Comparison of ENCODE assay signal across 25 cellular contexts in genomic region chr6:160917581-160917980, GRCh38.
"Had no signal": no experiment of that assay in that cellular context is flagged by ENCODE, and none has a peak within 500 bp of the region (broad histone marks: within the 10 kb centered on the region; RNA-seq: fewer than 3 reads in every experiment).

No MANE protein-coding gene starts in this region.

- H3K9me3 Mint-ChIP-seq: activated T-cell treated with anti-CD3 and anti-CD28 coated beads, Interleukin-2, amount 50 U/mL, for 24 hours; activated T-helper 2 cell treated with anti-CD3 and anti-CD28 coated beads, Interferon-gamma antibody, Interleukin-2, Interleukin-4, amounts not matched to agents 10 μg/mL and 5 μg/mL and 100 μg/mL, durations not matched to agents 14 hours and 24 hours and 36 hours had no signal

- H3K36me3 Mint-ChIP-seq: naive B cell, T-cell had no signal

- H3K27ac Mint-ChIP-seq: activated B cell treated with CpG ODN at 0.5 μM for 24 hours; activated CD8-positive, alpha-beta T cell treated with anti-CD3 and anti-CD28 coated beads, Interleukin-2, amount 10 ng/mL, durations not matched to agents 7 days and 5 days; activated naive CD4-positive, alpha-beta T cell treated with anti-CD3 and anti-CD28 coated beads for 36 hours; activated T-cell treated with anti-CD3 and anti-CD28 coated beads, Interleukin-2, amount 50 U/mL, for 24 hours; activated T-helper 2 cell treated with anti-CD3 and anti-CD28 coated beads, Interferon-gamma antibody, Interleukin-2, Interleukin-4, amounts not matched to agents 10 μg/mL and 5 μg/mL and 100 μg/mL, durations not matched to agents 14 hours and 24 hours and 36 hours; naive B cell; stimulated activated naive CD8-positive, alpha-beta T cell treated with anti-CD3 and anti-CD28 coated beads, Interleukin-15, Interleukin-2, amounts not matched to agents 100 ng/mL and 50 ng/mL, for 24 hours; T-cell had no signal

- H3K27me3 ChIP-seq: suprapubic skin, transverse colon had no signal

- H3K27ac ChIP-seq: left ventricle myocardium inferior, psoas muscle, skin epidermis, suprapubic skin, transverse colon had no signal

- H3K4me3 ChIP-seq: esophagus squamous epithelium, left ventricle myocardium inferior, psoas muscle, skin epidermis, suprapubic skin, transverse colon had no signal

- DNase-seq: activated B cell treated with CpG ODN at 0.5 μM for 24 hours; activated CD4-positive, alpha-beta T cell treated with anti-CD3 and anti-CD28 coated beads for 48 hours; activated CD8-positive, alpha-beta T cell treated with anti-CD3 and anti-CD28 coated beads, Interleukin-2, amount 10 ng/mL, durations not matched to agents 7 days and 5 days; activated naive CD4-positive, alpha-beta T cell treated with anti-CD3 and anti-CD28 coated beads for 36 hours; activated T-cell treated with anti-CD3 and anti-CD28 coated beads, Interleukin-2, amount 50 U/mL, for 24 hours; cerebellar nuclear complex; effector CD4-positive, alpha-beta T cell; esophagus squamous epithelium; foreskin melanocyte; glutamatergic neuron; hypothalamus; left ventricle myocardium inferior; naive B cell; psoas muscle; right cardiac atrium; stimulated activated CD4-positive, alpha-beta T cell treated with anti-CD3 and anti-CD28 coated beads, Interleukin-15, amount 100 ng/mL, for 24 hours; stimulated activated CD4-positive, alpha-beta T cell treated with anti-CD3 and anti-CD28 coated beads, Interleukin-2, amount 100 ng/mL, for 48 hours; T-cell; T-helper 9 cell had no signal

- H3K36me3 ChIP-seq: esophagus squamous epithelium, left ventricle myocardium inferior, suprapubic skin, transverse colon had no signal

- H3K4me3 Mint-ChIP-seq: activated B cell treated with CpG ODN at 0.5 μM for 24 hours; activated CD8-positive, alpha-beta T cell treated with anti-CD3 and anti-CD28 coated beads, Interleukin-2, amount 10 ng/mL, durations not matched to agents 7 days and 5 days; activated naive CD4-positive, alpha-beta T cell treated with anti-CD3 and anti-CD28 coated beads for 36 hours; activated T-cell treated with anti-CD3 and anti-CD28 coated beads, Interleukin-2, amount 50 U/mL, for 24 hours; naive B cell; stimulated activated naive CD8-positive, alpha-beta T cell treated with anti-CD3 and anti-CD28 coated beads, Interleukin-15, Interleukin-2, amounts not matched to agents 100 ng/mL and 50 ng/mL, for 24 hours; T-cell had no signal

- H3K9me3 ChIP-seq: esophagus squamous epithelium, psoas muscle had no signal

- H3K4me1 Mint-ChIP-seq: activated B cell treated with CpG ODN at 0.5 μM for 24 hours, naive B cell, T-cell had no signal

- ATAC-seq: activated CD8-positive, alpha-beta T cell treated with anti-CD3 and anti-CD28 coated beads, Interleukin-2, amount 10 ng/mL, durations not matched to agents 7 days and 5 days; psoas muscle; right cardiac atrium; SK-N-SH treated with all-trans-retinoic acid at 6 μM for 48 hours; T-cell had no signal

- H3K4me1 ChIP-seq: left ventricle myocardium inferior, psoas muscle, suprapubic skin, transverse colon had no signal
